Comparison of ENCODE assay signal across 10 cellular contexts in the genomic region with DNA sequence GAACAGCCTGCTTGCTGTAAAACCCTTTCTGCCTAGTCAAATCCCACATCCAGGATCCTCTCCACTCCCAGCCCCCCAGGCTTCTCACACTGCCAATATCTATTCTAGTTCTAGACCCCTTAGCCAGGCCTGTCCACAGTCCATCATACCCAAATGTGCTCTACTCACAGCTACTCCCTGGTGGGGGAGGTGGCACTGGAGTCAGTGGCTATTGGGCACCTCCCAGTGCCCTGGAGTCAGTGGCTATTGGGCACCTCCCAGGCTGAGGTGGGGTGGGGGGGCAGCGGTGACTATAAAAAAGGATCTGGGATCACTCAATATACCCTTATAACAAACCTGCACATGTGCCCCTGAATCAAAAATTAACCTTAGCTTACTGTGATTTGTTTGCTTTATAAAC. TPM values are rescaled to one million over a fixed set of nuclear protein-coding genes. Genes with fewer than 3 reads are reported as not detected.
DNase-seq lines count a peak whose midpoint lies in the region; ATAC-seq lines count a peak whose summit lies in the region.
"Had no signal": no experiment of that assay in that cellular context is flagged by ENCODE, and none has a peak within 500 bp of the region (broad histone marks: within the 10 kb centered on the region; RNA-seq: fewer than 3 reads in every experiment).

No MANE protein-coding gene starts in this region.

- no peak for DNase-seq in activated T-cell treated with anti-CD3 and anti-CD28 coated beads, Interleukin-2, amount 50 U/mL, for 4 hours
- DNase-seq in activated T-cell treated with anti-CD3 and anti-CD28 coated beads for 4 hours, result no peak
- DNase-seq in SK-N-MC (ENCODE audit: low read depth, low spot score), result no peak
- no peak for DNase-seq in stimulated activated effector memory CD8-positive, alpha-beta T cell treated with anti-CD3 and anti-CD28 coated beads, Interleukin-12 subunit alpha, Interleukin-12 subunit beta, amount 100 ng/mL, for 72 hours (ENCODE audit: low spot score in 2 of 2)
- DNase-seq in hippocampal formation (lab: John Stamatoyannopoulos, UW), result no peak
- DNase-seq in OCI-M1 (lab: John Stamatoyannopoulos, UW), result no peak
- no peak for DNase-seq in NCI-H146 treated with DMSO at 0.1 percent for 48 hours (lab: John Stamatoyannopoulos, UW; ENCODE audit: unreplicated experiment)

- H3K36me3 Mint-ChIP-seq in activated T-cell treated with anti-CD3 and anti-CD28 coated beads, Interleukin-2, amount 50 U/mL, for 4 hours (ENCODE audit: insufficient read depth), result no peaks in the 10 kb centered on the region
- H3K36me3 Mint-ChIP-seq in stimulated activated effector memory CD8-positive, alpha-beta T cell treated with anti-CD3 and anti-CD28 coated beads, Interleukin-12 subunit alpha, Interleukin-12 subunit beta, amount 100 ng/mL, for 72 hours, result peaks cover 8% of the 10 kb centered on the region

- peak overlapping the region; percentile 76 for H3K4me3 Mint-ChIP-seq in activated T-cell treated with anti-CD3 and anti-CD28 coated beads, Interleukin-2, amount 50 U/mL, for 4 hours
- H3K4me3 Mint-ChIP-seq in stimulated activated effector memory CD8-positive, alpha-beta T cell treated with anti-CD3 and anti-CD28 coated beads, Interleukin-12 subunit alpha, Interleukin-12 subunit beta, amount 100 ng/mL, for 72 hours, result peak overlapping the region; percentile 76

- peaks cover 70% of the 10 kb centered on the region for H3K27me3 ChIP-seq in iPS-20b (ENCODE audit: insufficient read depth, low read length)
- H3K27me3 ChIP-seq: heart left ventricle had no signal

- ATAC-seq in activated T-cell treated with anti-CD3 and anti-CD28 coated beads, Interleukin-2, amount 50 U/mL, for 4 hours, result no peak
- ATAC-seq in stimulated activated effector memory CD8-positive, alpha-beta T cell treated with anti-CD3 and anti-CD28 coated beads, Interleukin-12 subunit alpha, Interleukin-12 subunit beta, amount 100 ng/mL, for 72 hours, result no peak

- H3K27ac ChIP-seq in SK-N-MC (no peak overlapping the region), iPS-20b (ENCODE audit: low read length) (no peak overlapping the region)

- peak overlapping the region; percentile 85 for H3K4me3 ChIP-seq in SK-N-MC
- H3K4me3 ChIP-seq in iPS-20b (ENCODE audit: low read length), result peak overlapping the region; percentile 79; the same call in 1 of the 2 replicates

- no peaks in the 10 kb centered on the region for H3K9me3 Mint-ChIP-seq in activated T-cell treated with anti-CD3 and anti-CD28 coated beads, Interleukin-2, amount 50 U/mL, for 4 hours
- no peaks in the 10 kb centered on the region for H3K9me3 Mint-ChIP-seq in stimulated activated effector memory CD8-positive, alpha-beta T cell treated with anti-CD3 and anti-CD28 coated beads, Interleukin-12 subunit alpha, Interleukin-12 subunit beta, amount 100 ng/mL, for 72 hours

- H3K36me3 ChIP-seq in SK-N-MC (ENCODE audit: insufficient read depth, low read length) (no peaks in the 10 kb centered on the region), iPS-20b (ENCODE audit: insufficient read depth, low read depth, low read length) (no peaks in the 10 kb centered on the region)
- H3K36me3 ChIP-seq: heart left ventricle had no signal

- peaks cover 7% of the 10 kb centered on the region for H3K4me1 Mint-ChIP-seq in activated T-cell treated with anti-CD3 and anti-CD28 coated beads, Interleukin-2, amount 50 U/mL, for 4 hours (ENCODE audit: low read depth)
- H3K4me1 Mint-ChIP-seq in stimulated activated effector memory CD8-positive, alpha-beta T cell treated with anti-CD3 and anti-CD28 coated beads, Interleukin-12 subunit alpha, Interleukin-12 subunit beta, amount 100 ng/mL, for 72 hours, result peaks cover 11% of the 10 kb centered on the region

- H3K9me3 ChIP-seq in SK-N-MC (ENCODE audit: low read depth, low read length), result no peaks in the 10 kb centered on the region
- H3K9me3 ChIP-seq in iPS-20b (ENCODE audit: insufficient read depth, low read depth, low read length), result no peaks in the 10 kb centered on the region
- H3K9me3 ChIP-seq: heart left ventricle had no signal

- H3K4me1 ChIP-seq in iPS-20b (ENCODE audit: insufficient read depth, low read length), result peaks cover 13% of the 10 kb centered on the region

- peaks cover 10% of the 10 kb centered on the region for H3K27me3 Mint-ChIP-seq in activated T-cell treated with anti-CD3 and anti-CD28 coated beads, Interleukin-2, amount 50 U/mL, for 4 hours (ENCODE audit: low read depth)

- no peak overlapping the region for H3K27ac Mint-ChIP-seq in stimulated activated effector memory CD8-positive, alpha-beta T cell treated with anti-CD3 and anti-CD28 coated beads, Interleukin-12 subunit alpha, Interleukin-12 subunit beta, amount 100 ng/mL, for 72 hours

- H3K9ac ChIP-seq in SK-N-MC (ENCODE audit: insufficient read length) (no peak overlapping the region), iPS-20b (ENCODE audit: low read depth, low read length) (no peak overlapping the region)

RNA-seq across cellular contexts. Expression of gene DISP2, which starts 0.8 kb away (rescaled TPM):
- total RNA-seq in activated T-cell treated with anti-CD3 and anti-CD28 coated beads, Interleukin-2, amount 50 U/mL, for 4 hours, result under 1 TPM; 0.03 to 0.26 (median 0.08) TPM

RNA-seq across cellular contexts. Expression of gene PHGR1, which starts 6.4 kb away (rescaled TPM):
- total RNA-seq in activated T-cell treated with anti-CD3 and anti-CD28 coated beads, Interleukin-2, amount 50 U/mL, for 4 hours, result under 1 TPM in 1 of 3 donors, not detected in 2; 0.54 TPM
- total RNA-seq: heart left ventricle, urinary bladder had no signal

RNA-seq across cellular contexts. Expression of gene CCDC9B, which starts 16.5 kb away (rescaled TPM):
- under 1 TPM; 0.13 to 0.30 (median 0.25) TPM for total RNA-seq in activated T-cell treated with anti-CD3 and anti-CD28 coated beads, Interleukin-2, amount 50 U/mL, for 4 hours

RNA-seq across cellular contexts. Expression of gene KNSTRN, which starts 25.3 kb away (rescaled TPM):
- total RNA-seq in activated T-cell treated with anti-CD3 and anti-CD28 coated beads, Interleukin-2, amount 50 U/mL, for 4 hours, result 10 to 100 TPM; 22.6 to 37.0 (median 29.1) TPM

RNA-seq across cellular contexts. Expression of gene INAFM2, which starts 33.8 kb away (rescaled TPM):
- 10 to 100 TPM; 11.4 to 13.3 (median 13.3) TPM for total RNA-seq in activated T-cell treated with anti-CD3 and anti-CD28 coated beads, Interleukin-2, amount 50 U/mL, for 4 hours
